ENCODE assay signal across 8 cellular contexts in genomic region chr1:230310381-230311163, GRCh38.
A peak's percentile ranks its signal among the peaks of the same experiment; 100 is the strongest.
DNase-seq lines count a peak whose midpoint lies in the region; ATAC-seq and TF ChIP-seq lines count a peak whose summit lies in the region.

No MANE protein-coding gene starts in this region.

- ATAC-seq in HG03342 (IDR thresholded peaks at IDR 0.05; ENCODE audit: unreplicated experiment), result no peak

- peak overlapping the region in 1 of 7 donors; percentile 59 for H3K4me3 Mint-ChIP-seq in CD8-positive, alpha-beta memory T cell
- H3K4me3 Mint-ChIP-seq in MCF 10A (ENCODE audit: unreplicated experiment) (no peak overlapping the region), immature natural killer cell (no peak overlapping the region)

- H3K9me3 ChIP-seq in CD8-positive, alpha-beta memory T cell (ENCODE audit: low read length), result no peaks in the 10 kb centered on the region
- H3K9me3 ChIP-seq in WERI-Rb-1 (ENCODE audit: severe bottlenecking), result no peaks in the 10 kb centered on the region

- peak; percentile 92 for TF ChIP-seq CTCF in WERI-Rb-1 (IDR thresholded peaks at IDR 0.05; ENCODE audit: low read depth, low read length)
- peak; percentile 99 for TF ChIP-seq CTCF in MCF 10A (IDR thresholded peaks at IDR 0.05; ENCODE audit: unreplicated experiment)

- H3K4me1 ChIP-seq in CD8-positive, alpha-beta memory T cell (ENCODE audit: insufficient read depth, low read length), result peaks cover 4% of the 10 kb centered on the region

- CTCF ChIA-PET in CD8-positive, alpha-beta memory T cell (lab: Charles Lee), result interaction anchor here (1.0 to 2.4 kb wide), 6 partner anchors 8 to 649 kb away, joined by 3 to 12 read pairs (median 4); no protein-coding TSS in a partner anchor
- CTCF ChIA-PET in MCF 10A (lab: Yijun Ruan, JAX), result interaction anchor here (0.5 to 8.8 kb wide), 44 partner anchors 10 to 1056 kb away, joined by 3 to 145 read pairs (median 3); no protein-coding TSS in a partner anchor

- no peaks in the 10 kb centered on the region for H3K36me3 Mint-ChIP-seq in CD8-positive, alpha-beta memory T cell
- H3K36me3 Mint-ChIP-seq in MCF 10A (ENCODE audit: insufficient read depth, unreplicated experiment) (no peaks in the 10 kb centered on the region), immature natural killer cell (no peaks in the 10 kb centered on the region)

- no peak overlapping the region for H3K27ac ChIP-seq in CD8-positive, alpha-beta memory T cell (ENCODE audit: low read depth, low read length)
- no peak overlapping the region for H3K27ac ChIP-seq in WERI-Rb-1

- no peak overlapping the region for H3K4me3 ChIP-seq in CD8-positive, alpha-beta memory T cell (ENCODE audit: low read length)
- H3K4me3 ChIP-seq in WERI-Rb-1 (ENCODE audit: low read depth, low read length), result no peak overlapping the region

- peaks cover 3 to 9% (median 7%) of the 10 kb centered on the region in 3 donors for H3K4me1 Mint-ChIP-seq in CD8-positive, alpha-beta memory T cell
- H3K4me1 Mint-ChIP-seq in MCF 10A (ENCODE audit: insufficient read depth, unreplicated experiment) (peaks cover 34% of the 10 kb centered on the region), immature natural killer cell (peaks cover 3 to 6% of the 10 kb centered on the region in 2 donors)

- H3K9me3 Mint-ChIP-seq in CD8-positive, alpha-beta memory T cell, result no peaks in the 10 kb centered on the region
- H3K9me3 Mint-ChIP-seq in MCF 10A (ENCODE audit: unreplicated experiment), result no peaks in the 10 kb centered on the region
- H3K9me3 Mint-ChIP-seq in immature natural killer cell, result no peaks in the 10 kb centered on the region

- intact Hi-C loops in MCF 10A (cut with micrococcal nuclease), result loop anchor here (1.0 to 10.0 kb wide), 14 partner anchors 117 to 1052 kb away; partner anchors contain the start of genes ABCB10, PGBD5, TAF5L and URB2

- no TSS peak for BruUV-seq in MCF 10A (replicated peaks; lab: Mats Ljungman, UMichigan)

- H3K27me3 Mint-ChIP-seq in CD8-positive, alpha-beta memory T cell, result peaks cover 4 to 11% of the 10 kb centered on the region in 2 donors
- H3K27me3 Mint-ChIP-seq in MCF 10A (ENCODE audit: insufficient read depth, unreplicated experiment) (peaks cover 15% of the 10 kb centered on the region), immature natural killer cell (ENCODE audit: low read depth in 3 of 3) (peaks cover 0 to 6% (median 0%) of the 10 kb centered on the region in 3 donors)

- H3K27me3 ChIP-seq in CD8-positive, alpha-beta memory T cell (ENCODE audit: insufficient read depth, low read length, poor library complexity, severe bottlenecking), result no peaks in the 10 kb centered on the region
- H3K27me3 ChIP-seq in WERI-Rb-1 (ENCODE audit: insufficient read depth, low read depth, severe bottlenecking), result no peaks in the 10 kb centered on the region

- H3K27ac Mint-ChIP-seq in CD8-positive, alpha-beta memory T cell, result no peak overlapping the region
- H3K27ac Mint-ChIP-seq in MCF 10A (ENCODE audit: low read depth, unreplicated experiment), result no peak overlapping the region
- H3K27ac Mint-ChIP-seq in immature natural killer cell, result no peak overlapping the region

- POLR2A ChIA-PET in CD8-positive, alpha-beta memory T cell (lab: Charles Lee), result no interaction called here
- POLR2A ChIA-PET in MCF 10A (lab: Yijun Ruan, JAX), result interaction anchor here (0.7 to 1.3 kb wide), 4 partner anchors 225 to 801 kb away, joined by 3 to 6 read pairs (median 3); partner anchors contain the start of gene ABCB10

- no peaks in the 10 kb centered on the region for H3K36me3 ChIP-seq in CD8-positive, alpha-beta memory T cell (ENCODE audit: insufficient read depth, low read length)
- no peaks in the 10 kb centered on the region for H3K36me3 ChIP-seq in WERI-Rb-1

- DNase-seq in CD8-positive, alpha-beta memory T cell, result peak; percentile 45 to 75 (median 50)
- peak; percentile 38 for DNase-seq in GOT3 (lab: John Stamatoyannopoulos, UW)
- peak; percentile 74 for DNase-seq in NCI-H2107 (lab: John Stamatoyannopoulos, UW)
- DNase-seq in WERI-Rb-1, result peak; percentile 78
- DNase-seq in MCF 10A (ENCODE audit: unreplicated experiment), result peak; percentile 96
- DNase-seq in immature natural killer cell, result peak; percentile 54 to 61 (median 61)
- DNase-seq in stimulated activated CD4-positive, alpha-beta T cell treated with anti-CD3 and anti-CD28 coated beads, Interleukin-1b, Interleukin-23, amount 100 ng/mL, for 1 hour (ENCODE audit: low read depth in 2 of 2), result peak; percentile 10 to 42

Comparison
In these comparisons a context has a peak if more than half of its experiments do, and no peak if none do; other contexts are left out.
1. DNase-seq: peak in every context shown above with its lines; median percentile 96 in MCF 10A; 78 in WERI-Rb-1; 74 in NCI-H2107; 61 in immature natural killer cell; 50 in CD8-positive, alpha-beta memory T cell; 38 in GOT3; 26 in stimulated activated CD4-positive, alpha-beta T cell treated with anti-CD3 and anti-CD28 coated beads, Interleukin-1b, Interleukin-23, amount 100 ng/mL, for 1 hour.